1 cellular context compared by ENCODE assay signal in the genomic region with DNA sequence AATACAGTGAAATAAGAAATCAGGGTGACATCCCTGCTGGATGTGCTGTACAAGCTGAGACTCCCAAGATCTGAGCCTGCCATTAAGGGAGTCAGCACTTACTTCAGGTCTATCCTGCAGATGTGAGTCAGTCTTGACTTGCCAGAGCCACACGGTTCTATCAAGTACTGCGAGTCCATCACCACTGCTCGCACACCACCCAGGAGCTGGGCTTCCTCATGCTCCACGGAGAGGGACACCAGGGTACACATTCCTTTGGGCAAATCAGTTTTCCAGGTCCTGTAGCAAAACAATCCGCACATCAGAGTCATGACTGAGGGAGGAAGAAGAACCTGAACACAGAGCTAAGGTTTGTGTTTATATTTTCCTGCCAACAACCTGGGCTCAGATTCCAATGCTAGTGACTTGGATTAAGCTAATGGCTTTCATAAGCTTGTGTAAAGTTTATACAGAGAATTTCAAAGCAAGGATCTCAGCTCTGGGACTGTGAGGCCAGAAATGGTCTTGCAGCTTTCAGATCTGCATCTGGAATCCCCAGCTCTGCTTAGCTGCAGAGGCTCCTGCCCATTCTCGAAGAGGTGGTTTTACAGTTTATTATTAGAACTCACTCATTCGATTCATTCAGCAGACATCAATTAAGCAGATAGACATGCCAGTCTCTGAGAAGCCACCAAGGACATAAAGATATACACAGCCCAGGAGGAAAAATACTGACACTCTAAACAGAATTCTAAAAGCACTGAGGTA.
TF ChIP-seq lines count a peak whose summit lies in the region.

No MANE protein-coding gene starts in this region.

TF ChIP-seq in GM23338, 12 proteins besides CTCF, POLR2A, EP300 and RAD21 (continued from another document):
- TF ChIP-seq ZNF462 (CRISPR knock-in tag; IDR thresholded peaks at IDR 0.05): no peak
- no peak for TF ChIP-seq EZH2 (IDR thresholded peaks at IDR 0.05; ENCODE audit: low read depth, unreplicated experiment)
- no peak for TF ChIP-seq EZH2phosphoT487 (IDR thresholded peaks at IDR 0.05; ENCODE audit: unreplicated experiment)
- TF ChIP-seq ZNF114 (CRISPR knock-in tag; IDR thresholded peaks at IDR 0.05): no peak
- no peak for TF ChIP-seq POLR2AphosphoS5 (IDR thresholded peaks at IDR 0.05; ENCODE audit: low read depth)
- no peak for TF ChIP-seq ZNF331 (CRISPR knock-in tag; IDR thresholded peaks at IDR 0.05; ENCODE audit: low read depth)
- no peak for TF ChIP-seq CREB1 (CRISPR knock-in tag; IDR thresholded peaks at IDR 0.05; ENCODE audit: low read depth)
- no peak for TF ChIP-seq STAT1 (IDR thresholded peaks at IDR 0.05; ENCODE audit: unreplicated experiment)
- TF ChIP-seq, protein P1, sequence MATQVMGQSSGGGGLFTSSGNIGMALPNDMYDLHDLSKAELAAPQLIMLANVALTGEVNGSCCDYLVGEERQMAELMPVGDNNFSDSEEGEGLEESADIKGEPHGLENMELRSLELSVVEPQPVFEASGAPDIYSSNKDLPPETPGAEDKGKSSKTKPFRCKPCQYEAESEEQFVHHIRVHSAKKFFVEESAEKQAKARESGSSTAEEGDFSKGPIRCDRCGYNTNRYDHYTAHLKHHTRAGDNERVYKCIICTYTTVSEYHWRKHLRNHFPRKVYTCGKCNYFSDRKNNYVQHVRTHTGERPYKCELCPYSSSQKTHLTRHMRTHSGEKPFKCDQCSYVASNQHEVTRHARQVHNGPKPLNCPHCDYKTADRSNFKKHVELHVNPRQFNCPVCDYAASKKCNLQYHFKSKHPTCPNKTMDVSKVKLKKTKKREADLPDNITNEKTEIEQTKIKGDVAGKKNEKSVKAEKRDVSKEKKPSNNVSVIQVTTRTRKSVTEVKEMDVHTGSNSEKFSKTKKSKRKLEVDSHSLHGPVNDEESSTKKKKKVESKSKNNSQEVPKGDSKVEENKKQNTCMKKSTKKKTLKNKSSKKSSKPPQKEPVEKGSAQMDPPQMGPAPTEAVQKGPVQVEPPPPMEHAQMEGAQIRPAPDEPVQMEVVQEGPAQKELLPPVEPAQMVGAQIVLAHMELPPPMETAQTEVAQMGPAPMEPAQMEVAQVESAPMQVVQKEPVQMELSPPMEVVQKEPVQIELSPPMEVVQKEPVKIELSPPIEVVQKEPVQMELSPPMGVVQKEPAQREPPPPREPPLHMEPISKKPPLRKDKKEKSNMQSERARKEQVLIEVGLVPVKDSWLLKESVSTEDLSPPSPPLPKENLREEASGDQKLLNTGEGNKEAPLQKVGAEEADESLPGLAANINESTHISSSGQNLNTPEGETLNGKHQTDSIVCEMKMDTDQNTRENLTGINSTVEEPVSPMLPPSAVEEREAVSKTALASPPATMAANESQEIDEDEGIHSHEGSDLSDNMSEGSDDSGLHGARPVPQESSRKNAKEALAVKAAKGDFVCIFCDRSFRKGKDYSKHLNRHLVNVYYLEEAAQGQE (IDR thresholded peaks at IDR 0.05; ENCODE audit: unreplicated experiment): no peak
- no peak for TF ChIP-seq JUNB (IDR thresholded peaks at IDR 0.05; ENCODE audit: unreplicated experiment)
- TF ChIP-seq, protein P2, sequence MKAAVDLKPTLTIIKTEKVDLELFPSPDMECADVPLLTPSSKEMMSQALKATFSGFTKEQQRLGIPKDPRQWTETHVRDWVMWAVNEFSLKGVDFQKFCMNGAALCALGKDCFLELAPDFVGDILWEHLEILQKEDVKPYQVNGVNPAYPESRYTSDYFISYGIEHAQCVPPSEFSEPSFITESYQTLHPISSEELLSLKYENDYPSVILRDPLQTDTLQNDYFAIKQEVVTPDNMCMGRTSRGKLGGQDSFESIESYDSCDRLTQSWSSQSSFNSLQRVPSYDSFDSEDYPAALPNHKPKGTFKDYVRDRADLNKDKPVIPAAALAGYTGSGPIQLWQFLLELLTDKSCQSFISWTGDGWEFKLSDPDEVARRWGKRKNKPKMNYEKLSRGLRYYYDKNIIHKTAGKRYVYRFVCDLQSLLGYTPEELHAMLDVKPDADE (IDR thresholded peaks at IDR 0.05): no peak
